Comparison of ENCODE assay signal across 10 cellular contexts in the genomic region with DNA sequence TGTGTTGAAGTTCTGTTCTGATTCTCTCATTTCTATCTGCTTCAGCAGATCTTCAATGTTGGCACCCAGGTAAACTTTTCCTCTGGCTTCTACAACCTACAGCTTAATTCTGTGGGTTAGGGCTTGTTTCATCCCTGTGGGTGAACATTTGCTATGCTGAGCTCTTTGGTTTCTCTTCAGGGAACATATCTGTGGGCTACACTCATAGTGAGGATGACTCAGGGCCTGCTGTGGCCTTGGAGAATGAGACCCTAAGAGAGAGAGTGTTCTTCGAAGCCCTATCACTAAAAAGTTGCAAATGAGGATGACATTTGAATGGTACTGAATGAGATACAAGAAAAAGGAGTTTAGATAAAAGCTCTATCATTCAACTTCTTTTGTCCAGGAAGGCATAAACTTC.
DNase-seq lines count a peak whose midpoint lies in the region; ATAC-seq and TF ChIP-seq lines count a peak whose summit lies in the region.
"Had no signal": no experiment of that assay in that cellular context is flagged by ENCODE, and none has a peak within 500 bp of the region (broad histone marks: within the 10 kb centered on the region; RNA-seq: fewer than 3 reads in every experiment).

No MANE protein-coding gene starts in this region.

- H3K9me3 Mint-ChIP-seq in natural killer cell treated with Interleukin-12 subunit alpha and Interleukin-12 subunit beta and Interleukin-15 and Interleukin-18, amount 100 ng/mL, for 72 hours, result peaks cover 12% of the 10 kb centered on the region
- H3K9me3 Mint-ChIP-seq in natural killer cell (no peaks in the 10 kb centered on the region), nephron progenitor cell (peaks cover 22% of the 10 kb centered on the region)
- H3K9me3 Mint-ChIP-seq in stimulated activated naive CD8-positive, alpha-beta T cell treated with anti-CD3 and anti-CD28 coated beads, Interleukin-15, amount 100 ng/mL, for 72 hours, result peaks cover 15 to 20% of the 10 kb centered on the region in 2 donors

- no peak for DNase-seq in natural killer cell treated with Interleukin-12 subunit alpha and Interleukin-12 subunit beta and Interleukin-15 and Interleukin-18, amount 100 ng/mL, for 72 hours (ENCODE audit: low spot score)
- DNase-seq in natural killer cell, result no peak
- peak; percentile 23 for DNase-seq in activated naive CD4-positive, alpha-beta T cell treated with anti-CD3 and anti-CD28 coated beads, Interleukin-2, amount 50 U/mL, for 16 hours
- no peak for DNase-seq in nephron progenitor cell
- DNase-seq in stimulated activated naive CD8-positive, alpha-beta T cell treated with anti-CD3 and anti-CD28 coated beads, Interleukin-15, amount 100 ng/mL, for 72 hours, result peak; percentile 47 to 61
- no peak for DNase-seq in SW480 (ENCODE audit: low spot score)
- DNase-seq: DMS153, left cardiac atrium had no signal

- no peaks in the 10 kb centered on the region for H3K27me3 Mint-ChIP-seq in natural killer cell treated with Interleukin-12 subunit alpha and Interleukin-12 subunit beta and Interleukin-15 and Interleukin-18, amount 100 ng/mL, for 72 hours
- no peaks in the 10 kb centered on the region for H3K27me3 Mint-ChIP-seq in natural killer cell (ENCODE audit: low read depth in 2 of 2)
- peaks cover 3% of the 10 kb centered on the region for H3K27me3 Mint-ChIP-seq in nephron progenitor cell (ENCODE audit: low read depth, poor library complexity)
- H3K27me3 Mint-ChIP-seq in stimulated activated naive CD8-positive, alpha-beta T cell treated with anti-CD3 and anti-CD28 coated beads, Interleukin-15, amount 100 ng/mL, for 72 hours, result no peaks in the 10 kb centered on the region

- H3K27ac Mint-ChIP-seq in natural killer cell treated with Interleukin-12 subunit alpha and Interleukin-12 subunit beta and Interleukin-15 and Interleukin-18, amount 100 ng/mL, for 72 hours, result peak overlapping the region; percentile 61 to 64
- H3K27ac Mint-ChIP-seq in natural killer cell (no peak overlapping the region), nephron progenitor cell (peak overlapping the region; percentile 37)
- H3K27ac Mint-ChIP-seq in stimulated activated naive CD8-positive, alpha-beta T cell treated with anti-CD3 and anti-CD28 coated beads, Interleukin-15, amount 100 ng/mL, for 72 hours, result peak overlapping the region; percentile 23 to 86

- peak overlapping the region; percentile 39 for H3K4me3 Mint-ChIP-seq in natural killer cell treated with Interleukin-12 subunit alpha and Interleukin-12 subunit beta and Interleukin-15 and Interleukin-18, amount 100 ng/mL, for 72 hours
- H3K4me3 Mint-ChIP-seq in natural killer cell (no peak overlapping the region), nephron progenitor cell (no peak overlapping the region)
- peak overlapping the region; percentile 55 to 78 for H3K4me3 Mint-ChIP-seq in stimulated activated naive CD8-positive, alpha-beta T cell treated with anti-CD3 and anti-CD28 coated beads, Interleukin-15, amount 100 ng/mL, for 72 hours

- peak; percentile 75 to 94 for ATAC-seq in natural killer cell treated with Interleukin-12 subunit alpha and Interleukin-12 subunit beta and Interleukin-15 and Interleukin-18, amount 100 ng/mL, for 72 hours
- ATAC-seq in natural killer cell (no peak), HG02938 (IDR thresholded peaks at IDR 0.05; ENCODE audit: unreplicated experiment) (no peak), GM21576 (IDR thresholded peaks at IDR 0.05; ENCODE audit: unreplicated experiment) (no peak)
- ATAC-seq in stimulated activated naive CD8-positive, alpha-beta T cell treated with anti-CD3 and anti-CD28 coated beads, Interleukin-15, amount 100 ng/mL, for 72 hours, result peak; percentile 96
- ATAC-seq: left cardiac atrium had no signal

- peaks cover 27% of the 10 kb centered on the region for H3K36me3 Mint-ChIP-seq in natural killer cell treated with Interleukin-12 subunit alpha and Interleukin-12 subunit beta and Interleukin-15 and Interleukin-18, amount 100 ng/mL, for 72 hours
- H3K36me3 Mint-ChIP-seq in natural killer cell, result no peaks in the 10 kb centered on the region
- H3K36me3 Mint-ChIP-seq in nephron progenitor cell (ENCODE audit: low read depth), result peaks cover 14% of the 10 kb centered on the region

- intact Hi-C loops in natural killer cell (cut with micrococcal nuclease), result no loop called here

- TF ChIP-seq CTCF in natural killer cell (IDR thresholded peaks at IDR 0.05) (no peak), nephron progenitor cell (IDR thresholded peaks at IDR 0.05) (no peak)

- peaks cover 18 to 21% of the 10 kb centered on the region in 2 donors for H3K4me1 Mint-ChIP-seq in natural killer cell treated with Interleukin-12 subunit alpha and Interleukin-12 subunit beta and Interleukin-15 and Interleukin-18, amount 100 ng/mL, for 72 hours (ENCODE audit: low read depth in 2 of 2)
- H3K4me1 Mint-ChIP-seq in natural killer cell (peaks cover 8 to 12% of the 10 kb centered on the region in 2 donors), nephron progenitor cell (peaks cover 20% of the 10 kb centered on the region)
- peaks cover 55% of the 10 kb centered on the region for H3K4me1 Mint-ChIP-seq in stimulated activated naive CD8-positive, alpha-beta T cell treated with anti-CD3 and anti-CD28 coated beads, Interleukin-15, amount 100 ng/mL, for 72 hours

Comparison
In these comparisons a context has a peak if more than half of its experiments do, and no peak if none do; other contexts are left out.
1. ATAC-seq: peak in natural killer cell treated with Interleukin-12 subunit alpha and Interleukin-12 subunit beta and Interleukin-15 and Interleukin-18, amount 100 ng/mL, for 72 hours (2 of 2) and stimulated activated naive CD8-positive, alpha-beta T cell treated with anti-CD3 and anti-CD28 coated beads, Interleukin-15, amount 100 ng/mL, for 72 hours (single experiment); none in natural killer cell (0 of 3), HG02938 (single experiment) and GM21576 (single experiment).
2. H3K27ac Mint-ChIP-seq: peak in natural killer cell treated with Interleukin-12 subunit alpha and Interleukin-12 subunit beta and Interleukin-15 and Interleukin-18, amount 100 ng/mL, for 72 hours (2 of 2), nephron progenitor cell (single experiment) and stimulated activated naive CD8-positive, alpha-beta T cell treated with anti-CD3 and anti-CD28 coated beads, Interleukin-15, amount 100 ng/mL, for 72 hours (2 of 2); none in natural killer cell (0 of 2).
3. H3K4me3 Mint-ChIP-seq: peak in natural killer cell treated with Interleukin-12 subunit alpha and Interleukin-12 subunit beta and Interleukin-15 and Interleukin-18, amount 100 ng/mL, for 72 hours (single experiment) and stimulated activated naive CD8-positive, alpha-beta T cell treated with anti-CD3 and anti-CD28 coated beads, Interleukin-15, amount 100 ng/mL, for 72 hours (2 of 2); none in natural killer cell (single experiment) and nephron progenitor cell (single experiment).
4. DNase-seq: peak in activated naive CD4-positive, alpha-beta T cell treated with anti-CD3 and anti-CD28 coated beads, Interleukin-2, amount 50 U/mL, for 16 hours (single experiment) and stimulated activated naive CD8-positive, alpha-beta T cell treated with anti-CD3 and anti-CD28 coated beads, Interleukin-15, amount 100 ng/mL, for 72 hours (2 of 2); none in natural killer cell treated with Interleukin-12 subunit alpha and Interleukin-12 subunit beta and Interleukin-15 and Interleukin-18, amount 100 ng/mL, for 72 hours (single experiment), natural killer cell (single experiment), nephron progenitor cell (single experiment) and SW480 (single experiment).